ENCODE assay signal across 1 cellular context in genomic region chr10:72353028-72353962, GRCh38.
TF ChIP-seq lines count a peak whose summit lies in the region.

No MANE protein-coding gene starts in this region.

TF ChIP-seq in H1, 55 proteins besides CTCF, POLR2A, EP300 and RAD21:
- TF ChIP-seq USF2 (IDR thresholded peaks at IDR 0.05; ENCODE audit: low read length) (peak; percentile 72), HDAC2 (IDR thresholded peaks at IDR 0.05; ENCODE audit: borderline replicate concordance in 1 of 2, low read depth in 2 of 2, low read length in 2 of 2) (0 out of 4 replicates have a peak, but pooled peaks of 1 of the 2 experiments have one; percentile 18), SIN3A (conservative IDR thresholded peaks at IDR 0.05 in 1 of 2, IDR thresholded peaks at IDR 0.05 in 1 of 2; ENCODE audit: low read depth in 1 of 2, low read length in 2 of 2) (no peak), JUN (IDR thresholded peaks at IDR 0.05; ENCODE audit: low read depth, low read length) (no peak)
TF ChIP-seq in H1: peak in this region for 2.
